Comparison of ENCODE assay signal across 2 cellular contexts in genomic region chr5:157510682-157511081, GRCh38.
TF ChIP-seq lines count a peak whose summit lies in the region.

No MANE protein-coding gene starts in this region.

TF ChIP-seq in SK-N-SH, 30 proteins besides CTCF, POLR2A, EP300 and RAD21 (continued from another document):
- TF ChIP-seq USF1 (IDR thresholded peaks at IDR 0.05; ENCODE audit: borderline replicate concordance, low read depth) (no peak), YY1 (IDR thresholded peaks at IDR 0.05; ENCODE audit: low read depth) (no peak), TAF1 (IDR thresholded peaks at IDR 0.05; ENCODE audit: borderline replicate concordance, low read depth, low read length) (no peak), JUND (IDR thresholded peaks at IDR 0.05) (no peak), USF2 (IDR thresholded peaks at IDR 0.05; ENCODE audit: borderline replicate concordance, low read depth, low read length) (no peak), RXRA (IDR thresholded peaks at IDR 0.05; ENCODE audit: borderline replicate concordance, low read depth) (no peak), EZH2phosphoT487 (IDR thresholded peaks at IDR 0.05; ENCODE audit: borderline replicate concordance, low read depth) (no peak), RFX5 (IDR thresholded peaks at IDR 0.05; ENCODE audit: low read length) (no peak), GATA2 (CRISPR knock-in tag; IDR thresholded peaks at IDR 0.05) (no peak), FOSL2 (IDR thresholded peaks at IDR 0.05; ENCODE audit: borderline replicate concordance, low read depth) (no peak)
TF ChIP-seq in SK-N-SH: peak in this region for 0.

TF ChIP-seq in liver, 16 proteins besides CTCF, POLR2A, EP300 and RAD21 (continued from another document):
- TF ChIP-seq REST (IDR thresholded peaks at IDR 0.05), result no peak
